10 cellular contexts compared by ENCODE assay signal in the genomic region with DNA sequence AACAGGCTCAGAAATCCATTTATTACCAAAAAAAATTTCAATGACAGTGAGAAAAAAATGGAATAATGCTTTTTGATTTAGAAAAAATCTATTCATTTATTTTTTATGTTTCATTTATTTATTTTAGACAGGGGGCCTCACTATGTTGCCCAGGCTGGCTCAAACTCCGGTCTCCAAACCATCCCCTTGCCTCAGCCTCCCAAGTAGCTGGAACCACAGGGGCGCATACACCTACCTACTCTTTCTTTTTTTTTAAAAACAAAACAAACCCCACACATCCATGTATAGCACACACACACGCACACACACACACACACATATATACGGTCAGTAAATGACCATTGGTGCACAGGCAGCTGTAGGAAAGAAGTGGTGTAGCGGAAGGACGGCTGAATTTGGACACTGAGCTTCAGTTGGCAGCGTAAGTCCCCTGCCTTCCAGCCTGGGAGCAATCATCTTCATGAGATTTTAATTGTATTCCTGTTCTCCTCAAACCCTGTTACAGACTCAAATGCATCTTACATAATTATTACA. TPM values are rescaled to one million over a fixed set of nuclear protein-coding genes. Genes with fewer than 3 reads are reported as not detected.
A peak's percentile ranks its signal among the peaks of the same experiment; 100 is the strongest.
DNase-seq lines count a peak whose midpoint lies in the region; ATAC-seq and TF ChIP-seq lines count a peak whose summit lies in the region.
"Had no signal": no experiment of that assay in that cellular context is flagged by ENCODE, and none has a peak within 500 bp of the region (broad histone marks: within the 10 kb centered on the region; RNA-seq: fewer than 3 reads in every experiment).

No MANE protein-coding gene starts in this region.

- H3F3A ChIP-seq in PC-9 (ENCODE audit: insufficient read depth, low read depth) = no peaks in the 10 kb centered on the region

- H2AFZ ChIP-seq in PC-9 = no peak overlapping the region

- no TSS peak for BruUV-seq in PC-9 (replicated peaks; lab: Mats Ljungman, UMichigan)

- no peak overlapping the region for H3K4me3 ChIP-seq in PC-9

- H3K4me1 Mint-ChIP-seq in stimulated activated naive CD8-positive, alpha-beta T cell treated with anti-CD3 and anti-CD28 coated beads, Interleukin-15, Interleukin-2, amounts not matched to agents 100 ng/mL and 50 ng/mL, for 24 hours (ENCODE audit: low read depth) = peaks cover 49% of the 10 kb centered on the region
- peaks cover 56% of the 10 kb centered on the region for H3K4me1 Mint-ChIP-seq in dendritic cell treated with granulocyte-macrophage colony-stimulating factor and Interleukin-4, amounts not matched to agents 40 ng/mL and 50 ng/mL, for 4 days (ENCODE audit: low read depth)
- peaks cover 54% of the 10 kb centered on the region for H3K4me1 Mint-ChIP-seq in neural crest cell

- peaks cover 15% of the 10 kb centered on the region for H3K4me1 ChIP-seq in PC-9 (replicated peaks; ENCODE audit: insufficient read depth)

- H3K27me3 ChIP-seq in PC-9 (ENCODE audit: insufficient read depth, low read depth) = no peaks in the 10 kb centered on the region

- H3K9me3 ChIP-seq in PC-9 (ENCODE audit: insufficient read depth, low read depth) = no peaks in the 10 kb centered on the region

- peak overlapping the region; percentile 36 for H3K27ac Mint-ChIP-seq in stimulated activated naive CD8-positive, alpha-beta T cell treated with anti-CD3 and anti-CD28 coated beads, Interleukin-15, Interleukin-2, amounts not matched to agents 100 ng/mL and 50 ng/mL, for 24 hours
- peak overlapping the region; percentile 66 for H3K27ac Mint-ChIP-seq in dendritic cell treated with granulocyte-macrophage colony-stimulating factor and Interleukin-4, amounts not matched to agents 40 ng/mL and 50 ng/mL, for 4 days
- peak overlapping the region; percentile 73 for H3K27ac Mint-ChIP-seq in neural crest cell (ENCODE audit: unreplicated experiment)

- no peaks in the 10 kb centered on the region for H3K9me3 Mint-ChIP-seq in stimulated activated naive CD8-positive, alpha-beta T cell treated with anti-CD3 and anti-CD28 coated beads, Interleukin-15, Interleukin-2, amounts not matched to agents 100 ng/mL and 50 ng/mL, for 24 hours
- H3K9me3 Mint-ChIP-seq in dendritic cell treated with granulocyte-macrophage colony-stimulating factor and Interleukin-4, amounts not matched to agents 40 ng/mL and 50 ng/mL, for 4 days = no peaks in the 10 kb centered on the region
- H3K9me3 Mint-ChIP-seq in neural crest cell = no peaks in the 10 kb centered on the region

- no peaks in the 10 kb centered on the region for H3K27me3 Mint-ChIP-seq in stimulated activated naive CD8-positive, alpha-beta T cell treated with anti-CD3 and anti-CD28 coated beads, Interleukin-15, Interleukin-2, amounts not matched to agents 100 ng/mL and 50 ng/mL, for 24 hours
- no peaks in the 10 kb centered on the region for H3K27me3 Mint-ChIP-seq in dendritic cell treated with granulocyte-macrophage colony-stimulating factor and Interleukin-4, amounts not matched to agents 40 ng/mL and 50 ng/mL, for 4 days
- no peaks in the 10 kb centered on the region for H3K27me3 Mint-ChIP-seq in neural crest cell (ENCODE audit: low read depth)

- no peak for ATAC-seq in stimulated activated naive CD8-positive, alpha-beta T cell treated with anti-CD3 and anti-CD28 coated beads, Interleukin-15, Interleukin-2, amounts not matched to agents 100 U/mL and 50 U/mL, for 24 hours
- ATAC-seq in HG03469 (IDR thresholded peaks at IDR 0.05; ENCODE audit: unreplicated experiment) (no peak), HG03135 (IDR thresholded peaks at IDR 0.05; ENCODE audit: unreplicated experiment) (no peak)

- no peaks in the 10 kb centered on the region for H3K79me2 ChIP-seq in PC-9 (ENCODE audit: low read depth)

- CTCF ChIA-PET in PC-9 (lab: Charles Lee) = interaction anchor here (0.6 to 1.2 kb wide), 3 partner anchors 26 to 117 kb away, joined by 3 to 5 read pairs (median 4); partner anchors contain the start of gene ARL4A

- DNase-seq in stimulated activated naive CD8-positive, alpha-beta T cell treated with anti-CD3 and anti-CD28 coated beads, Interleukin-15, Interleukin-2, amounts not matched to agents 100 U/mL and 50 U/mL, for 24 hours = no peak
- DNase-seq in neural crest cell (ENCODE audit: low read depth, low spot score) (peak; percentile 7), PC-9 (no peak), occipital lobe (lab: John Stamatoyannopoulos, UW) (no peak)
- DNase-seq: NCI-H1048; stimulated activated CD4-positive, alpha-beta T cell treated with anti-CD3 and anti-CD28 coated beads, Interleukin-4, amount 100 ng/mL, for 1 hour had no signal

- H4K20me1 ChIP-seq in PC-9 (ENCODE audit: insufficient read depth) = no peaks in the 10 kb centered on the region

- no peak for TF ChIP-seq CTCF in neural crest cell (conservative IDR thresholded peaks at IDR 0.05)
- no peak for TF ChIP-seq CTCF in PC-9 (conservative IDR thresholded peaks at IDR 0.05)

- intact Hi-C loops in dendritic cell treated with granulocyte-macrophage colony-stimulating factor and Interleukin-4, amounts not matched to agents 40 ng/mL and 50 ng/mL, for 4 days (cut with micrococcal nuclease) = no loop called here
- intact Hi-C loops in PC-9 (cut with micrococcal nuclease; ENCODE audit: unreplicated experiment) = no loop called here

- no peaks in the 10 kb centered on the region for H3K36me3 ChIP-seq in PC-9 (ENCODE audit: low read depth)

- H3K36me3 Mint-ChIP-seq in stimulated activated naive CD8-positive, alpha-beta T cell treated with anti-CD3 and anti-CD28 coated beads, Interleukin-15, Interleukin-2, amounts not matched to agents 100 ng/mL and 50 ng/mL, for 24 hours (ENCODE audit: low read depth) = no peaks in the 10 kb centered on the region
- H3K36me3 Mint-ChIP-seq in dendritic cell treated with granulocyte-macrophage colony-stimulating factor and Interleukin-4, amounts not matched to agents 40 ng/mL and 50 ng/mL, for 4 days (ENCODE audit: low read depth) = no peaks in the 10 kb centered on the region
- H3K36me3 Mint-ChIP-seq in neural crest cell (ENCODE audit: low read depth) = no peaks in the 10 kb centered on the region

- peak overlapping the region; percentile 13 for H3K4me3 Mint-ChIP-seq in stimulated activated naive CD8-positive, alpha-beta T cell treated with anti-CD3 and anti-CD28 coated beads, Interleukin-15, Interleukin-2, amounts not matched to agents 100 ng/mL and 50 ng/mL, for 24 hours
- no peak overlapping the region for H3K4me3 Mint-ChIP-seq in dendritic cell treated with granulocyte-macrophage colony-stimulating factor and Interleukin-4, amounts not matched to agents 40 ng/mL and 50 ng/mL, for 4 days
- H3K4me3 Mint-ChIP-seq in neural crest cell = peak overlapping the region; percentile 85

- H3K9me2 ChIP-seq in PC-9 (ENCODE audit: insufficient read depth) = no peaks in the 10 kb centered on the region

- no peak overlapping the region for H3K27ac ChIP-seq in PC-9

- POLR2A ChIA-PET in PC-9 (lab: Charles Lee; ENCODE audit: unreplicated experiment) = interaction anchor here (0.5 to 1.1 kb wide), 4 partner anchors 16 to 1776 kb away, joined by 3 to 8 read pairs (median 4); partner anchors contain the start of gene ARL4A

- H3K4me2 ChIP-seq in PC-9 = no peak overlapping the region

RNA-seq across cellular contexts. Expression of gene ARL4A, which starts 28.8 kb away (rescaled TPM):
- 65.0 and 71.1 TPM in 2 replicates for total RNA-seq in neural crest cell
- total RNA-seq in PC-9 (2021) = 17.9 and 18.0 TPM in 2 replicates
- total RNA-seq in occipital lobe = 82.2 TPM
